ENCODE assay signal across 1 cellular context in the genomic region with DNA sequence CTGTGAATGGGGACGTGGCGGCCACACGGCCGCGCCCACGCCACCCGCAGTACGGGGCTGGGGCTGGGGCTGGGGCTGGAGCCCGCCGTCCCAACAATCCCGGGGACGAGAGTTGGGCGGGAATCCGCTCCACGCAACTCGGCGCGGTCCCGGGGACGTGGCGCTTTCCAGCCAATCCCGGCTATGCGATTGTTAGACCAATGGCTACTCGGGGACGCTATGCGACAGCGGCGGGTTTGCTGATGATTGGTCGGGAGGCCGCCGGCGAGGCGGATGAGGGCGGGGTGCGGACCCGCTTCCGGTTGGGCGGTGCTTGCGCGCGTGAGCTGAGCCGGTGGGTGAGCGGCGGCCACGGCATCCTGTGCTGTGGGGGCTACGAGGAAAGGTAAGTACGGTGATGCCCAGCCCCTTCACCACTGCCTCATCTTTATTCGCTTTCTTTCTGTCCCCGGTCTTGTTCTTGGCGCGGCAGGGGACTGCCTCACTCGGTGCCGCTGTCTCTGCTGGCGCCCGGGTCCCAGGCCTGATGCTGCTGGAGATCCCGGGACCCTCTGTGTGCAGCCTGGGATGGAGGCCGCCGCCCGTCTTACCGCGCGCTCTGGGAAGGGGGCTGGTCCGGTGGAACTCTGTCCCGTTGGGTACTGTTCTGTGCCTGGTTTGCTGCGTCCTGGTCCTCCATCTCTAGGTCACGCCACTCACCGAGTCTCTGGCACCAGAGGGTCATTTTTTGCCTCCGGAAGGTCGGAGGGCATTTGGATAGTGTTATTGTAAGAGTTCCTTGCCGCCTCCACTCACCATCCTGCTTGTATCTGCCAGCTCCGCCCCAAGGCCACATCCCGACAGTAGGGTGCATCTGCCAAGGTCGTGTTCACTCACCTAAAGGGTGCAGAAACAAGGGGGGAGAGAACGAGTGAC.
TF ChIP-seq lines count a peak whose summit lies in the region.

A gene (plus strand): TSS at position 312 of the 915 bp plus-strand sequence. CDS start 9,225 bp downstream, outside the sequence.

TF ChIP-seq in HepG2, 621 proteins besides CTCF, POLR2A, EP300 and RAD21 (continued from another document and continues in another):
- TF ChIP-seq ZNF431 (CRISPR knock-in tag; IDR thresholded peaks at IDR 0.05; ENCODE audit: borderline replicate concordance, low read depth) (peak; percentile 48; the same call in 1 of the 2 replicates), ZNF329 (CRISPR knock-in tag; IDR thresholded peaks at IDR 0.05; ENCODE audit: low read depth) (no peak), PRMT3 (CRISPR knock-in tag; IDR thresholded peaks at IDR 0.05; ENCODE audit: borderline replicate concordance, low read depth) (no peak; the same call in 1 of the 2 replicates), ATF7-NPFF (CRISPR knock-in tag; IDR thresholded peaks at IDR 0.05; ENCODE audit: low read depth) (peak; percentile 83), KDM5B (CRISPR knock-in tag; IDR thresholded peaks at IDR 0.05; ENCODE audit: borderline replicate concordance) (peak; percentile 79; the same call in 1 of the 2 replicates), CBX1 (IDR thresholded peaks at IDR 0.05; ENCODE audit: low read depth) (no peak), GFI1 (CRISPR knock-in tag; IDR thresholded peaks at IDR 0.05; ENCODE audit: borderline replicate concordance) (no peak; the same call in 1 of the 2 replicates), CHCHD3 (CRISPR knock-in tag; IDR thresholded peaks at IDR 0.05) (peak; percentile 77; the same call in 1 of the 2 replicates), THYN1 (CRISPR knock-in tag; IDR thresholded peaks at IDR 0.05; ENCODE audit: borderline replicate concordance, low read depth) (no peak), CC2D1A (CRISPR knock-in tag; IDR thresholded peaks at IDR 0.05) (0 out of 2 replicates have a peak, but pooled peaks have one; percentile 43), ZMYM4 (CRISPR knock-in tag; IDR thresholded peaks at IDR 0.05) (peak; percentile 79), REXO4 (CRISPR knock-in tag; IDR thresholded peaks at IDR 0.05; ENCODE audit: borderline replicate concordance) (no peak), ZNF501 (CRISPR knock-in tag; IDR thresholded peaks at IDR 0.05) (peak; percentile 60), ZNF891 (CRISPR knock-in tag; IDR thresholded peaks at IDR 0.05) (no peak; the same call in 1 of the 2 replicates), ZNF678 (CRISPR knock-in tag; IDR thresholded peaks at IDR 0.05) (peak; percentile 87), SRY (CRISPR knock-in tag; IDR thresholded peaks at IDR 0.05) (peak; percentile 88; the same call in 1 of the 2 replicates), IRF2 (CRISPR knock-in tag; IDR thresholded peaks at IDR 0.05) (peak; percentile 50; the same call in 1 of the 2 replicates), PRPF4 (IDR thresholded peaks at IDR 0.05; ENCODE audit: low read depth, low read length, poor library complexity, severe bottlenecking) (no peak), AGO1 (IDR thresholded peaks at IDR 0.05; ENCODE audit: low read depth, low read length, poor library complexity, severe bottlenecking) (no peak), ZNF878 (CRISPR knock-in tag; IDR thresholded peaks at IDR 0.05) (peak; percentile 52; the same call in 1 of the 2 replicates), HNRNPK (IDR thresholded peaks at IDR 0.05; ENCODE audit: low read depth, low read length, poor library complexity, severe bottlenecking) (peak; percentile 38)
- TF ChIP-seq, protein P1, sequence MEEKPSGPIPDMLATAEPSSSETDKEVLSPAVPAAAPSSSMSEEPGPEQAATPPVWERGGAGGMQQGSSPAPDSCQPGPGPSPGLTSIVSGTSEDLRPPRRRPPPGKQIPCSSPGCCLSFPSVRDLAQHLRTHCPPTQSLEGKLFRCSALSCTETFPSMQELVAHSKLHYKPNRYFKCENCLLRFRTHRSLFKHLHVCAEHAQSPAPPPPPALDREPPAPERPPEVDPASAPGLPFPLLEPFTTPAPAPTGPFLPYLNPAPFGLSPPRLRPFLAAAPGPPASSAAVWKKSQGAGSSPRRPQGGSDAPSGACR (CRISPR knock-in tag; IDR thresholded peaks at IDR 0.05), result no peak; the same call in 1 of the 2 replicates
- TF ChIP-seq, protein P2, sequence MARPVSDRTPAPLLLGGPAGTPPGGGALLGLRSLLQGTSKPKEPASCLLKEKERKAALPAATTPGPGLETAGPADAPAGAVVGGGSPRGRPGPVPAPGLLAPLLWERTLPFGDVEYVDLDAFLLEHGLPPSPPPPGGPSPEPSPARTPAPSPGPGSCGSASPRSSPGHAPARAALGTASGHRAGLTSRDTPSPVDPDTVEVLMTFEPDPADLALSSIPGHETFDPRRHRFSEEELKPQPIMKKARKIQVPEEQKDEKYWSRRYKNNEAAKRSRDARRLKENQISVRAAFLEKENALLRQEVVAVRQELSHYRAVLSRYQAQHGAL (CRISPR knock-in tag; IDR thresholded peaks at IDR 0.05; ENCODE audit: not compliant biosample characterization), result peak; percentile 82
- TF ChIP-seq, protein P3, sequence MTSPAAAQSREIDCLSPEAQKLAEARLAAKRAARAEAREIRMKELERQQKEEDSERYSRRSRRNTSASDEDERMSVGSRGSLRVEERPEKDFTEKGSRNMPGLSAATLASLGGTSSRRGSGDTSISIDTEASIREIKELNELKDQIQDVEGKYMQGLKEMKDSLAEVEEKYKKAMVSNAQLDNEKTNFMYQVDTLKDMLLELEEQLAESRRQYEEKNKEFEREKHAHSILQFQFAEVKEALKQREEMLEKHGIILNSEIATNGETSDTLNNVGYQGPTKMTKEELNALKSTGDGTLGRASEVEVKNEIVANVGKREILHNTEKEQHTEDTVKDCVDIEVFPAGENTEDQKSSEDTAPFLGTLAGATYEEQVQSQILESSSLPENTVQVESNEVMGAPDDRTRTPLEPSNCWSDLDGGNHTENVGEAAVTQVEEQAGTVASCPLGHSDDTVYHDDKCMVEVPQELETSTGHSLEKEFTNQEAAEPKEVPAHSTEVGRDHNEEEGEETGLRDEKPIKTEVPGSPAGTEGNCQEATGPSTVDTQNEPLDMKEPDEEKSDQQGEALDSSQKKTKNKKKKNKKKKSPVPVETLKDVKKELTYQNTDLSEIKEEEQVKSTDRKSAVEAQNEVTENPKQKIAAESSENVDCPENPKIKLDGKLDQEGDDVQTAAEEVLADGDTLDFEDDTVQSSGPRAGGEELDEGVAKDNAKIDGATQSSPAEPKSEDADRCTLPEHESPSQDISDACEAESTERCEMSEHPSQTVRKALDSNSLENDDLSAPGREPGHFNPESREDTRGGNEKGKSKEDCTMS (CRISPR knock-in tag; conservative IDR thresholded peaks at IDR 0.05), result no peak
- TF ChIP-seq, protein P4, sequence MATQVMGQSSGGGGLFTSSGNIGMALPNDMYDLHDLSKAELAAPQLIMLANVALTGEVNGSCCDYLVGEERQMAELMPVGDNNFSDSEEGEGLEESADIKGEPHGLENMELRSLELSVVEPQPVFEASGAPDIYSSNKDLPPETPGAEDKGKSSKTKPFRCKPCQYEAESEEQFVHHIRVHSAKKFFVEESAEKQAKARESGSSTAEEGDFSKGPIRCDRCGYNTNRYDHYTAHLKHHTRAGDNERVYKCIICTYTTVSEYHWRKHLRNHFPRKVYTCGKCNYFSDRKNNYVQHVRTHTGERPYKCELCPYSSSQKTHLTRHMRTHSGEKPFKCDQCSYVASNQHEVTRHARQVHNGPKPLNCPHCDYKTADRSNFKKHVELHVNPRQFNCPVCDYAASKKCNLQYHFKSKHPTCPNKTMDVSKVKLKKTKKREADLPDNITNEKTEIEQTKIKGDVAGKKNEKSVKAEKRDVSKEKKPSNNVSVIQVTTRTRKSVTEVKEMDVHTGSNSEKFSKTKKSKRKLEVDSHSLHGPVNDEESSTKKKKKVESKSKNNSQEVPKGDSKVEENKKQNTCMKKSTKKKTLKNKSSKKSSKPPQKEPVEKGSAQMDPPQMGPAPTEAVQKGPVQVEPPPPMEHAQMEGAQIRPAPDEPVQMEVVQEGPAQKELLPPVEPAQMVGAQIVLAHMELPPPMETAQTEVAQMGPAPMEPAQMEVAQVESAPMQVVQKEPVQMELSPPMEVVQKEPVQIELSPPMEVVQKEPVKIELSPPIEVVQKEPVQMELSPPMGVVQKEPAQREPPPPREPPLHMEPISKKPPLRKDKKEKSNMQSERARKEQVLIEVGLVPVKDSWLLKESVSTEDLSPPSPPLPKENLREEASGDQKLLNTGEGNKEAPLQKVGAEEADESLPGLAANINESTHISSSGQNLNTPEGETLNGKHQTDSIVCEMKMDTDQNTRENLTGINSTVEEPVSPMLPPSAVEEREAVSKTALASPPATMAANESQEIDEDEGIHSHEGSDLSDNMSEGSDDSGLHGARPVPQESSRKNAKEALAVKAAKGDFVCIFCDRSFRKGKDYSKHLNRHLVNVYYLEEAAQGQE (IDR thresholded peaks at IDR 0.05; ENCODE audit: borderline replicate concordance in 1 of 2, low read depth in 1 of 2, low read length in 2 of 2), result peak in 1 of 2 experiments; percentile 34; a peak in 1 of 4 replicates
- TF ChIP-seq, protein P5, sequence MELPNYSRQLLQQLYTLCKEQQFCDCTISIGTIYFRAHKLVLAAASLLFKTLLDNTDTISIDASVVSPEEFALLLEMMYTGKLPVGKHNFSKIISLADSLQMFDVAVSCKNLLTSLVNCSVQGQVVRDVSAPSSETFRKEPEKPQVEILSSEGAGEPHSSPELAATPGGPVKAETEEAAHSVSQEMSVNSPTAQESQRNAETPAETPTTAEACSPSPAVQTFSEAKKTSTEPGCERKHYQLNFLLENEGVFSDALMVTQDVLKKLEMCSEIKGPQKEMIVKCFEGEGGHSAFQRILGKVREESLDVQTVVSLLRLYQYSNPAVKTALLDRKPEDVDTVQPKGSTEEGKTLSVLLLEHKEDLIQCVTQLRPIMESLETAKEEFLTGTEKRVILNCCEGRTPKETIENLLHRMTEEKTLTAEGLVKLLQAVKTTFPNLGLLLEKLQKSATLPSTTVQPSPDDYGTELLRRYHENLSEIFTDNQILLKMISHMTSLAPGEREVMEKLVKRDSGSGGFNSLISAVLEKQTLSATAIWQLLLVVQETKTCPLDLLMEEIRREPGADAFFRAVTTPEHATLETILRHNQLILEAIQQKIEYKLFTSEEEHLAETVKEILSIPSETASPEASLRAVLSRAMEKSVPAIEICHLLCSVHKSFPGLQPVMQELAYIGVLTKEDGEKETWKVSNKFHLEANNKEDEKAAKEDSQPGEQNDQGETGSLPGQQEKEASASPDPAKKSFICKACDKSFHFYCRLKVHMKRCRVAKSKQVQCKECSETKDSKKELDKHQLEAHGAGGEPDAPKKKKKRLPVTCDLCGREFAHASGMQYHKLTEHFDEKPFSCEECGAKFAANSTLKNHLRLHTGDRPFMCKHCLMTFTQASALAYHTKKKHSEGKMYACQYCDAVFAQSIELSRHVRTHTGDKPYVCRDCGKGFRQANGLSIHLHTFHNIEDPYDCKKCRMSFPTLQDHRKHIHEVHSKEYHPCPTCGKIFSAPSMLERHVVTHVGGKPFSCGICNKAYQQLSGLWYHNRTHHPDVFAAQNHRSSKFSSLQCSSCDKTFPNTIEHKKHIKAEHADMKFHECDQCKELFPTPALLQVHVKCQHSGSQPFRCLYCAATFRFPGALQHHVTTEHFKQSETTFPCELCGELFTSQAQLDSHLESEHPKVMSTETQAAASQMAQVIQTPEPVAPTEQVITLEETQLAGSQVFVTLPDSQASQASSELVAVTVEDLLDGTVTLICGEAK (IDR thresholded peaks at IDR 0.05), result no peak
- TF ChIP-seq, protein P5 (CRISPR knock-in tag; IDR thresholded peaks at IDR 0.05), result 0 out of 2 replicates have a peak, but pooled peaks have one; percentile 42
- TF ChIP-seq, protein P6, sequence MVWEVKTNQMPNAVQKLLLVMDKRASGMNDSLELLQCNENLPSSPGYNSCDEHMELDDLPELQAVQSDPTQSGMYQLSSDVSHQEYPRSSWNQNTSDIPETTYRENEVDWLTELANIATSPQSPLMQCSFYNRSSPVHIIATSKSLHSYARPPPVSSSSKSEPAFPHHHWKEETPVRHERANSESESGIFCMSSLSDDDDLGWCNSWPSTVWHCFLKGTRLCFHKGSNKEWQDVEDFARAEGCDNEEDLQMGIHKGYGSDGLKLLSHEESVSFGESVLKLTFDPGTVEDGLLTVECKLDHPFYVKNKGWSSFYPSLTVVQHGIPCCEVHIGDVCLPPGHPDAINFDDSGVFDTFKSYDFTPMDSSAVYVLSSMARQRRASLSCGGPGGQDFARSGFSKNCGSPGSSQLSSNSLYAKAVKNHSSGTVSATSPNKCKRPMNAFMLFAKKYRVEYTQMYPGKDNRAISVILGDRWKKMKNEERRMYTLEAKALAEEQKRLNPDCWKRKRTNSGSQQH (CRISPR knock-in tag; IDR thresholded peaks at IDR 0.05; ENCODE audit: low read depth), result no peak
